Comparison of ENCODE assay signal across 1 cellular context in genomic region chr19:19262190-19263057, GRCh38.
TF ChIP-seq lines count a peak whose summit lies in the region.

No MANE protein-coding gene starts in this region.

TF ChIP-seq in HEK293, 187 proteins besides CTCF, POLR2A, EP300 and RAD21 (continued from another document):
- peak; percentile 86; the same call in 1 of the 2 replicates for TF ChIP-seq ZNF202 (tag by site-specific recombination; IDR thresholded peaks at IDR 0.05; ENCODE audit: borderline replicate concordance)
- TF ChIP-seq ZNF621 (tag by site-specific recombination; IDR thresholded peaks at IDR 0.05): 0 out of 2 replicates have a peak, but pooled peaks have one; percentile 16
- TF ChIP-seq ZNF169 (tag by site-specific recombination; IDR thresholded peaks at IDR 0.05): no peak
- no peak for TF ChIP-seq ZNF211 (tag by site-specific recombination; IDR thresholded peaks at IDR 0.05; ENCODE audit: low read depth)
